Comparison of ENCODE assay signal across 8 cellular contexts in genomic region chr17:60134396-60135159, GRCh38. TPM values are rescaled to one million over a fixed set of nuclear protein-coding genes. Genes with fewer than 3 reads are reported as not detected.
DNase-seq lines count a peak whose midpoint lies in the region; ATAC-seq, FAIRE-seq and TF ChIP-seq lines count a peak whose summit lies in the region.

No MANE protein-coding gene starts in this region.

- ATAC-seq in HG03432 (IDR thresholded peaks at IDR 0.05; ENCODE audit: unreplicated experiment) (peak; percentile 11), foreskin keratinocyte (peak; percentile 3), HG02759 (IDR thresholded peaks at IDR 0.05; ENCODE audit: unreplicated experiment) (no peak)

- H3K4me3 Mint-ChIP-seq in osteocyte (ENCODE audit: unreplicated experiment) = peak overlapping the region; percentile 89

- peaks cover 8% of the 10 kb centered on the region for H3K36me3 Mint-ChIP-seq in osteocyte (ENCODE audit: unreplicated experiment)

- no peak for FAIRE-seq in RCC 7860 (lab: Jason Lieb, UNC)

- H3K27me3 Mint-ChIP-seq in osteocyte (ENCODE audit: unreplicated experiment) = peaks cover 4% of the 10 kb centered on the region

- peak overlapping the region; percentile 28 for H3K27ac ChIP-seq in foreskin keratinocyte

- TF ChIP-seq CTCF in foreskin keratinocyte (conservative IDR thresholded peaks at IDR 0.05) = no peak
- TF ChIP-seq CTCF in osteocyte (IDR thresholded peaks at IDR 0.05) = no peak

- peaks cover 37% of the 10 kb centered on the region for H3K27me3 ChIP-seq in foreskin keratinocyte

- peaks cover 3% of the 10 kb centered on the region for H3K4me1 ChIP-seq in foreskin keratinocyte

- no peaks in the 10 kb centered on the region for H3K9me3 Mint-ChIP-seq in osteocyte (ENCODE audit: unreplicated experiment)

- peak; percentile 65 for DNase-seq in ELR (ENCODE audit: low read depth)
- DNase-seq in activated CD8-positive, alpha-beta memory T cell treated with anti-CD3 and anti-CD28 coated beads, Interleukin-2, amount 50 U/mL, for 48 hours = peak; percentile 65
- DNase-seq in foreskin keratinocyte = peak in 1 of 2 donors; percentile 17
- no peak for DNase-seq in osteocyte (ENCODE audit: extremely low spot score, unreplicated experiment)
- DNase-seq in RCC 7860 (ENCODE audit: low spot score) = no peak
- no peak for DNase-seq in NCI-H2107 treated with DMSO at 0.1 percent for 48 hours (lab: John Stamatoyannopoulos, UW; ENCODE audit: unreplicated experiment)

- H3K27ac Mint-ChIP-seq in osteocyte (ENCODE audit: unreplicated experiment) = peak overlapping the region; percentile 95

- peaks cover 22% of the 10 kb centered on the region for H3K4me1 Mint-ChIP-seq in osteocyte (ENCODE audit: unreplicated experiment)

RNA-seq across cellular contexts. Expression of gene CA4, which starts 15.2 kb away (rescaled TPM):
- total RNA-seq in foreskin keratinocyte (not detected in 2 replicates), osteocyte (not detected in 2 replicates)
- polyA plus RNA-seq in foreskin keratinocyte = not detected in 2 replicates

RNA-seq across cellular contexts. Expression of gene HEATR6, which starts 55.9 kb away (rescaled TPM):
- total RNA-seq in foreskin keratinocyte (14.5 and 20.7 TPM in 2 replicates), osteocyte (25.9 and 26.2 TPM in 2 replicates)
- polyA plus RNA-seq in foreskin keratinocyte = 6.3 and 7.2 TPM in 2 replicates

Comparison
In these comparisons a context has a peak if more than half of its experiments do, and no peak if none do; other contexts are left out.
1. DNase-seq: peak in ELR (single experiment) and activated CD8-positive, alpha-beta memory T cell treated with anti-CD3 and anti-CD28 coated beads, Interleukin-2, amount 50 U/mL, for 48 hours (single experiment); none in osteocyte (single experiment), RCC 7860 (single experiment) and NCI-H2107 treated with DMSO at 0.1 percent for 48 hours (single experiment).